Comparison of ENCODE assay signal across 24 cellular contexts in the genomic region with DNA sequence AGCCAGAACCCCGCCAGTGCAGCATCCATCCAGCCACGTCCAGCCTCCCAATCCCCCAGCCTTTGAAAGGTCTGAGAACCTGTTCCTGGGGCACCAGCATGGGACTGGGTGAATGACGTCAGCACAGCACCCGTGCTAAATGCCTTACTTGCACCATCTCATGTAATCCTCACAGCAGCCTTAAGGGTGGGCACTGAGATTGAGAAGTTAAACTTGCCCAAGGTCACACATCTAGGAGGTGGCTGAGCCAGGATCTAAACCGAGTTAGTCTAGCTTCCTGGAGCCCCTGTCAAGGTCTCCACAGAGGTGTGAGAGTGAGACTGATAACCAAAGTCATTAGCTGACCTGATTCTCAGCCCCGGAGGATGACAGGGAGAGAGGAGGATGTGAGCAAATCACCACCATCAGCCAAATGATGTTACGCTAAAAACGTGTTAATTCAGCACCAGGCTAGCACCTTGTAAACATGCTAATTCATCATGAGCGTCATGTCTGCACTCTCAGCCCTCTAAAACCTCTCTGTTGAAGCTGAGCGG. TPM values are rescaled to one million over a fixed set of nuclear protein-coding genes. Genes with fewer than 3 reads are reported as not detected.
DNase-seq lines count a peak whose midpoint lies in the region; ATAC-seq and TF ChIP-seq lines count a peak whose summit lies in the region.
"Had no signal": no experiment of that assay in that cellular context is flagged by ENCODE, and none has a peak within 500 bp of the region (broad histone marks: within the 10 kb centered on the region; RNA-seq: fewer than 3 reads in every experiment).

No MANE protein-coding gene starts in this region.

- peak overlapping the region; percentile 93 for H3K4me3 Mint-ChIP-seq in activated naive CD8-positive, alpha-beta T cell treated with anti-CD3 and anti-CD28 coated beads, Interleukin-2, amount 10 ng/mL, durations not matched to agents 7 days and 5 days
- H3K4me3 Mint-ChIP-seq in MCF 10A (ENCODE audit: unreplicated experiment): no peak overlapping the region
- H3K4me3 Mint-ChIP-seq: brain had no signal

- no peaks in the 10 kb centered on the region for H3K27me3 Mint-ChIP-seq in activated naive CD8-positive, alpha-beta T cell treated with anti-CD3 and anti-CD28 coated beads, Interleukin-2, amount 10 ng/mL, durations not matched to agents 7 days and 5 days
- H3K27me3 Mint-ChIP-seq in MCF 10A (ENCODE audit: insufficient read depth, unreplicated experiment): peaks cover 11% of the 10 kb centered on the region

- peaks cover 57% of the 10 kb centered on the region for H3K4me1 Mint-ChIP-seq in activated naive CD8-positive, alpha-beta T cell treated with anti-CD3 and anti-CD28 coated beads, Interleukin-2, amount 10 ng/mL, durations not matched to agents 7 days and 5 days
- no peaks in the 10 kb centered on the region for H3K4me1 Mint-ChIP-seq in MCF 10A (ENCODE audit: insufficient read depth, unreplicated experiment)

- ATAC-seq in activated naive CD8-positive, alpha-beta T cell treated with anti-CD3 and anti-CD28 coated beads, Interleukin-2, amount 10 ng/mL, durations not matched to agents 7 days and 5 days (ENCODE audit: low read depth): peak; percentile 51
- ATAC-seq in sciatic nerve: peak; percentile 13
- no peak for ATAC-seq in aorta (ENCODE audit: low FRiP score)
- ATAC-seq: GM12878, left colon, Right ventricle myocardium inferior had no signal

- H3K4me1 ChIP-seq in aorta (ENCODE audit: control insufficient read depth in 1 of 2, insufficient read depth in 2 of 2, low read length in 2 of 2) (peaks cover 0 to 2% of the 10 kb centered on the region in 2 donors), A673 (ENCODE audit: insufficient read depth, low read length, poor library complexity, severe bottlenecking) (peaks cover 12% of the 10 kb centered on the region)
- H3K4me1 ChIP-seq: HAP-1 had no signal

- CTCF ChIA-PET in MCF 10A (lab: Yijun Ruan, JAX): no interaction called here
- CTCF ChIA-PET in A673 (lab: Charles Lee): no interaction called here

- TF ChIP-seq CTCF in MCF 10A (IDR thresholded peaks at IDR 0.05; ENCODE audit: unreplicated experiment) (no peak), A673 (conservative IDR thresholded peaks at IDR 0.05; ENCODE audit: low read depth, low read length) (no peak)

- H3K27me3 ChIP-seq in aorta (ENCODE audit: control insufficient read depth in 1 of 2, insufficient read depth in 2 of 2, low read length in 1 of 2) (no peaks in the 10 kb centered on the region), A673 (replicated peaks; ENCODE audit: insufficient read depth, low read depth, low read length, poor library complexity) (peaks cover 40% of the 10 kb centered on the region)

- no peaks in the 10 kb centered on the region for H3K9me3 Mint-ChIP-seq in activated naive CD8-positive, alpha-beta T cell treated with anti-CD3 and anti-CD28 coated beads, Interleukin-2, amount 10 ng/mL, durations not matched to agents 7 days and 5 days
- H3K9me3 Mint-ChIP-seq in MCF 10A (ENCODE audit: unreplicated experiment): no peaks in the 10 kb centered on the region

- H3K36me3 Mint-ChIP-seq in activated naive CD8-positive, alpha-beta T cell treated with anti-CD3 and anti-CD28 coated beads, Interleukin-2, amount 10 ng/mL, durations not matched to agents 7 days and 5 days: peaks cover 51% of the 10 kb centered on the region
- H3K36me3 Mint-ChIP-seq in MCF 10A (ENCODE audit: insufficient read depth, unreplicated experiment): no peaks in the 10 kb centered on the region
- H3K36me3 Mint-ChIP-seq: brain had no signal

- no TSS peak for BruUV-seq in MCF 10A (replicated peaks; lab: Mats Ljungman, UMichigan)
- BruUV-seq in A673 (replicated peaks; lab: Mats Ljungman, UMichigan): no TSS peak

- H3K27ac ChIP-seq in aorta (ENCODE audit: low read depth in 1 of 2, low read length in 2 of 2) (no peak overlapping the region), A673 (ENCODE audit: low read depth, low read length, poor library complexity, severe bottlenecking) (no peak overlapping the region)
- H3K27ac ChIP-seq: BLaER1 had no signal

- no peak overlapping the region for H3K4me3 ChIP-seq in aorta (ENCODE audit: low read length in 2 of 2)
- H3K4me3 ChIP-seq in A673 (ENCODE audit: low read depth, low read length, poor library complexity, severe bottlenecking): no peak overlapping the region
- H3K4me3 ChIP-seq: BLaER1, GM12878, HAP-1 had no signal

- DNase-seq in activated T-cell treated with anti-CD3 and anti-CD28 coated beads for 24 hours (ENCODE audit: low read depth): peak; percentile 36
- no peak for DNase-seq in activated T-cell treated with anti-CD3 and anti-CD28 coated beads for 4 hours
- peak; percentile 74 for DNase-seq in activated naive CD8-positive, alpha-beta T cell treated with anti-CD3 and anti-CD28 coated beads, Interleukin-2, amount 10 ng/mL, durations not matched to agents 7 days and 5 days
- no peak for DNase-seq in sciatic nerve (ENCODE audit: low spot score)
- DNase-seq in MCF 10A (ENCODE audit: unreplicated experiment): no peak
- no peak for DNase-seq in aorta
- no peak for DNase-seq in A673 (ENCODE audit: low spot score)
- DNase-seq in DMS153 treated with DMSO at 0.1 percent for 48 hours (lab: John Stamatoyannopoulos, UW; ENCODE audit: unreplicated experiment): no peak
- DNase-seq: activated CD4-positive, alpha-beta T cell treated with anti-CD3 and anti-CD28 coated beads, Interleukin-2, amount 50 U/mL, for 48 hours; activated naive CD4-positive, alpha-beta T cell treated with Interleukin-2 at 50 U/mL for 16 hours; cortex of kidney; DMS 273 treated with DMSO at 0.1 percent for 48 hours; foreskin fibroblast; GF-D8; left colon; NCI-H1048; NCI-H2029 treated with DMSO at 0.1 percent for 48 hours; SW 1271 had no signal

- H3K36me3 ChIP-seq in aorta (ENCODE audit: control insufficient read depth in 1 of 2, insufficient read depth in 2 of 2, low read length in 1 of 2): no peaks in the 10 kb centered on the region
- H3K36me3 ChIP-seq in A673 (ENCODE audit: insufficient read depth, low read length, poor library complexity, severe bottlenecking): no peaks in the 10 kb centered on the region
- H3K36me3 ChIP-seq: BLaER1, HAP-1 had no signal

- intact Hi-C loops in sciatic nerve (cut with DNase I): no loop called here
- intact Hi-C loops in MCF 10A (cut with micrococcal nuclease): no loop called here
- intact Hi-C loops in aorta (cut with DNase I): no loop called here
- intact Hi-C loops in A673 (cut with micrococcal nuclease; ENCODE audit: unreplicated experiment): no loop called here

- POLR2A ChIA-PET in activated naive CD8-positive, alpha-beta T cell treated with anti-CD3 and anti-CD28 coated beads, Interleukin-2, amount 10 ng/mL, durations not matched to agents 7 days and 5 days (lab: Charles Lee): interaction anchor here (0.6 to 19.1 kb wide), 12 partner anchors 9 to 586 kb away, joined by 3 to 755 read pairs (median 17); a partner anchor contains a TSS
- POLR2A ChIA-PET in MCF 10A (lab: Yijun Ruan, JAX) (interaction anchor here (1.2 kb wide), 1 partner anchor 24 kb away, joined by 3 read pairs; no protein-coding TSS in a partner anchor), A673 (lab: Charles Lee; ENCODE audit: low non-redundant PET) (no interaction called here)

- H3K9me3 ChIP-seq in aorta (ENCODE audit: control insufficient read depth, low read length) (no peaks in the 10 kb centered on the region), A673 (ENCODE audit: low read depth, low read length, poor library complexity, severe bottlenecking) (no peaks in the 10 kb centered on the region)
- H3K9me3 ChIP-seq: HAP-1 had no signal

- peak overlapping the region; percentile 99 for H3K27ac Mint-ChIP-seq in activated naive CD8-positive, alpha-beta T cell treated with anti-CD3 and anti-CD28 coated beads, Interleukin-2, amount 10 ng/mL, durations not matched to agents 7 days and 5 days
- H3K27ac Mint-ChIP-seq in MCF 10A (ENCODE audit: low read depth, unreplicated experiment): no peak overlapping the region
- H3K27ac Mint-ChIP-seq: brain had no signal

- WGBS in aorta, 2 donors: 78 to 80% methylated on average over 10 of the region's 10 CpGs

RNA-seq across cellular contexts. Expression of a gene that starts 4.6 kb away (rescaled TPM):
- 100 to 1,000 TPM; 666 to 683 TPM for total RNA-seq in activated naive CD8-positive, alpha-beta T cell treated with anti-CD3 and anti-CD28 coated beads, Interleukin-2, amount 10 ng/mL, durations not matched to agents 7 days and 5 days
- total RNA-seq in sciatic nerve (2.6 TPM), MCF 10A (2022) (not detected in 2 replicates), aorta (1 to 10 TPM; 2.9 to 3.9 TPM), A673 (2021) (not detected in 2 replicates)
- 1 to 10 TPM; 1.5 to 3.4 TPM for polyA plus RNA-seq in aorta
- total RNA-seq: renal cortical epithelial cell had no signal

Comparison
In these comparisons a context has a peak if more than half of its experiments do, and no peak if none do; other contexts are left out.
1. DNase-seq: peak in activated T-cell treated with anti-CD3 and anti-CD28 coated beads for 24 hours (single experiment) and activated naive CD8-positive, alpha-beta T cell treated with anti-CD3 and anti-CD28 coated beads, Interleukin-2, amount 10 ng/mL, durations not matched to agents 7 days and 5 days (single experiment); none in activated T-cell treated with anti-CD3 and anti-CD28 coated beads for 4 hours (single experiment), sciatic nerve (single experiment), MCF 10A (single experiment), aorta (0 of 2), A673 (single experiment) and DMS153 treated with DMSO at 0.1 percent for 48 hours (single experiment).
2. RNA of a gene that starts 4.6 kb away (total RNA-seq): 666 to 683 TPM in activated naive CD8-positive, alpha-beta T cell treated with anti-CD3 and anti-CD28 coated beads, Interleukin-2, amount 10 ng/mL, durations not matched to agents 7 days and 5 days; 2.9 to 3.9 TPM in aorta, 2.6 TPM in sciatic nerve (single experiment), not detected in MCF 10A and not detected in A673; every median in the first group is over 100 times any median in the second.